12 cellular contexts compared by ENCODE assay signal in the genomic region with DNA sequence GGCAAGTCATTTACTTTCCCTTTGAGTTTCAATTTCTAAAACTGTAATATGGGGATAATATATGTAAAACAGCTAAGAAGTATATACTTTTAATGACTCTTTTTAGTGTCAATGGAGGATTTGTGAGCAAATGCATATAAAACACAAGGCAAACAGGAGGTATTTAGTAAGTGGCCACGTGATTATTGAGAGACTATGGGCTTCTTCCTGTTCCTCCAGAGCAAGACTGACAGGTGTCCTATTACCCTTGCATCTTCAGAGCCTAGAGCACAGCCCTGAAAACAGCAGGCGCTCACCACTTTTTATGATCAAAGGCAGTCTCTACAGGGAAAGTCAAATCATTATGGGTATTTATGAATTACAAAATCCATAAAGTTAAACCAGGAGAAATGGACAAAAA. TPM values are rescaled to one million over a fixed set of nuclear protein-coding genes. Genes with fewer than 3 reads are reported as not detected.
A peak's percentile ranks its signal among the peaks of the same experiment; 100 is the strongest.
DNase-seq lines count a peak whose midpoint lies in the region; ATAC-seq and TF ChIP-seq lines count a peak whose summit lies in the region.
"Had no signal": no experiment of that assay in that cellular context is flagged by ENCODE, and none has a peak within 500 bp of the region (broad histone marks: within the 10 kb centered on the region; RNA-seq: fewer than 3 reads in every experiment).

No MANE protein-coding gene starts in this region.

- H3K9me3 Mint-ChIP-seq in activated CD4-positive, alpha-beta T cell treated with anti-CD3 and anti-CD28 coated beads, Interleukin-2, amount 10 ng/mL, durations not matched to agents 24 days and 14 days, result no peaks in the 10 kb centered on the region
- H3K9me3 Mint-ChIP-seq in IgD-negative memory B cell (no peaks in the 10 kb centered on the region), neural crest cell (no peaks in the 10 kb centered on the region)
- H3K9me3 Mint-ChIP-seq in activated naive CD8-positive, alpha-beta T cell treated with anti-CD3 and anti-CD28 coated beads, Interleukin-2, amount 50 U/mL, for 24 hours, result no peaks in the 10 kb centered on the region

- no peaks in the 10 kb centered on the region for H3K9me3 ChIP-seq in BE2C
- H3K9me3 ChIP-seq: HAP-1 had no signal

- no peak overlapping the region for H3K27ac Mint-ChIP-seq in activated CD4-positive, alpha-beta T cell treated with anti-CD3 and anti-CD28 coated beads, Interleukin-2, amount 10 ng/mL, durations not matched to agents 24 days and 14 days
- H3K27ac Mint-ChIP-seq in IgD-negative memory B cell, result no peak overlapping the region
- no peak overlapping the region for H3K27ac Mint-ChIP-seq in activated naive CD8-positive, alpha-beta T cell treated with anti-CD3 and anti-CD28 coated beads, Interleukin-2, amount 50 U/mL, for 24 hours
- H3K27ac Mint-ChIP-seq in neural crest cell (ENCODE audit: unreplicated experiment), result no peak overlapping the region

- H3K36me3 ChIP-seq in BE2C, result no peaks in the 10 kb centered on the region
- H3K36me3 ChIP-seq: HAP-1 had no signal

- no peaks in the 10 kb centered on the region for H3K27me3 ChIP-seq in BE2C

- ATAC-seq in activated naive CD8-positive, alpha-beta T cell treated with anti-CD3 and anti-CD28 coated beads, Interleukin-2, amount 50 U/mL, for 24 hours, result no peak

- no peaks in the 10 kb centered on the region for H3K36me3 Mint-ChIP-seq in activated CD4-positive, alpha-beta T cell treated with anti-CD3 and anti-CD28 coated beads, Interleukin-2, amount 10 ng/mL, durations not matched to agents 24 days and 14 days (ENCODE audit: low read depth)
- H3K36me3 Mint-ChIP-seq in IgD-negative memory B cell, result no peaks in the 10 kb centered on the region
- H3K36me3 Mint-ChIP-seq in activated naive CD8-positive, alpha-beta T cell treated with anti-CD3 and anti-CD28 coated beads, Interleukin-2, amount 50 U/mL, for 24 hours (ENCODE audit: low read depth), result no peaks in the 10 kb centered on the region
- H3K36me3 Mint-ChIP-seq in neural crest cell (ENCODE audit: low read depth), result no peaks in the 10 kb centered on the region

- no peak for TF ChIP-seq CTCF in neural crest cell (conservative IDR thresholded peaks at IDR 0.05)
- no peak for TF ChIP-seq CTCF in BE2C (IDR thresholded peaks at IDR 0.05; ENCODE audit: low read depth, low read length)

- no peak for DNase-seq in activated CD4-positive, alpha-beta T cell treated with anti-CD3 and anti-CD28 coated beads, Interleukin-2, amount 10 ng/mL, durations not matched to agents 24 days and 14 days
- DNase-seq in activated CD4-positive, alpha-beta T cell treated with anti-CD3 and anti-CD28 coated beads for 4 hours, result no peak
- no peak for DNase-seq in activated naive CD8-positive, alpha-beta T cell treated with anti-CD3 and anti-CD28 coated beads, Interleukin-2, amount 50 U/mL, for 24 hours
- no peak for DNase-seq in neural crest cell (ENCODE audit: low read depth, low spot score)
- no peak for DNase-seq in NCI-H1930 (lab: John Stamatoyannopoulos, UW)
- DNase-seq in BE2C, result no peak
- DNase-seq in cerebellar nuclear complex (lab: John Stamatoyannopoulos, UW), result no peak
- DNase-seq: activated effector memory CD4-positive, alpha-beta T cell treated with anti-CD3 and anti-CD28 coated beads, Interleukin-2, amount 50 U/mL, for 16 hours; dermis blood vessel endothelial cell; NK-92 treated with Interleukin-12 subunit alpha and Interleukin-12 subunit beta, amount 100 ng/mL, for 24 hours had no signal

- peaks cover 12% of the 10 kb centered on the region for H3K4me1 Mint-ChIP-seq in activated CD4-positive, alpha-beta T cell treated with anti-CD3 and anti-CD28 coated beads, Interleukin-2, amount 10 ng/mL, durations not matched to agents 24 days and 14 days
- H3K4me1 Mint-ChIP-seq in IgD-negative memory B cell (peaks cover 8 to 12% (median 10%) of the 10 kb centered on the region in 3 donors), neural crest cell (peaks cover 45% of the 10 kb centered on the region)
- peaks cover 11% of the 10 kb centered on the region for H3K4me1 Mint-ChIP-seq in activated naive CD8-positive, alpha-beta T cell treated with anti-CD3 and anti-CD28 coated beads, Interleukin-2, amount 50 U/mL, for 24 hours

- no peaks in the 10 kb centered on the region for H3K4me1 ChIP-seq in BE2C
- H3K4me1 ChIP-seq: HAP-1 had no signal

- H3K27me3 Mint-ChIP-seq in activated CD4-positive, alpha-beta T cell treated with anti-CD3 and anti-CD28 coated beads, Interleukin-2, amount 10 ng/mL, durations not matched to agents 24 days and 14 days, result peaks cover 64% of the 10 kb centered on the region
- H3K27me3 Mint-ChIP-seq in IgD-negative memory B cell (peaks cover 38% of the 10 kb centered on the region), neural crest cell (ENCODE audit: low read depth) (peaks cover 7% of the 10 kb centered on the region)
- H3K27me3 Mint-ChIP-seq in activated naive CD8-positive, alpha-beta T cell treated with anti-CD3 and anti-CD28 coated beads, Interleukin-2, amount 50 U/mL, for 24 hours, result peaks cover 46% of the 10 kb centered on the region

- intact Hi-C loops in activated CD4-positive, alpha-beta T cell treated with anti-CD3 and anti-CD28 coated beads, Interleukin-2, amount 10 ng/mL, durations not matched to agents 24 days and 14 days (cut with micrococcal nuclease), result loop anchor here (2.0 to 10.0 kb wide), 4 partner anchors 14 to 474 kb away; no protein-coding TSS in a partner anchor

- H3K4me3 ChIP-seq in BE2C (ENCODE audit: low read depth, low read length), result no peak overlapping the region

- peak overlapping the region; percentile 88 for H3K4me3 Mint-ChIP-seq in activated CD4-positive, alpha-beta T cell treated with anti-CD3 and anti-CD28 coated beads, Interleukin-2, amount 10 ng/mL, durations not matched to agents 24 days and 14 days
- H3K4me3 Mint-ChIP-seq in IgD-negative memory B cell (peak overlapping the region; percentile 7 to 90 (median 56)), neural crest cell (peak overlapping the region; percentile 72)
- H3K4me3 Mint-ChIP-seq in activated naive CD8-positive, alpha-beta T cell treated with anti-CD3 and anti-CD28 coated beads, Interleukin-2, amount 50 U/mL, for 24 hours, result peak overlapping the region; percentile 78

RNA-seq across cellular contexts. Expression of gene ROR1, which starts 0.9 kb away (rescaled TPM):
- total RNA-seq in activated CD4-positive, alpha-beta T cell treated with anti-CD3 and anti-CD28 coated beads, Interleukin-2, amount 10 ng/mL, durations not matched to agents 24 days and 14 days, result 0.09 TPM in 1 of 2 replicates, not detected in the other
- polyA plus RNA-seq in IgD-negative memory B cell, result 0.09 TPM
- 10.8 and 11.0 TPM in 2 replicates for total RNA-seq in neural crest cell
- polyA plus RNA-seq in BE2C (2012; ENCODE audit: insufficient read depth, insufficient read length, low read depth), result 3.5 TPM

Comparison
In these comparisons a context has a peak if more than half of its experiments do, and no peak if none do; other contexts are left out.
1. RNA of gene ROR1, which starts 0.9 kb away (total RNA-seq): 10.8 to 11.0 TPM in neural crest cell; 0.09 TPM in activated CD4-positive, alpha-beta T cell treated with anti-CD3 and anti-CD28 coated beads, Interleukin-2, amount 10 ng/mL, durations not matched to agents 24 days and 14 days; every median in the first group is over 10 times any median in the second.
2. Peak in every context shown above with its lines, with median percentiles within 50 percentile points of each other: H3K4me3 Mint-ChIP-seq.